ENCODE assay signal across 19 cellular contexts in genomic region chr3:134817297-134817696, GRCh38. TPM values are rescaled to one million over a fixed set of nuclear protein-coding genes. Genes with fewer than 3 reads are reported as not detected.
DNase-seq lines count a peak whose midpoint lies in the region; ATAC-seq and TF ChIP-seq lines count a peak whose summit lies in the region.
"Had no signal": no experiment of that assay in that cellular context is flagged by ENCODE, and none has a peak within 500 bp of the region (broad histone marks: within the 10 kb centered on the region; RNA-seq: fewer than 3 reads in every experiment).

No MANE protein-coding gene starts in this region.

- H3K27ac ChIP-seq in OCI-LY3 (ENCODE audit: low read length): peak overlapping the region; percentile 4; the same call in 1 of the 2 replicates
- H3K27ac ChIP-seq in transverse colon: no peak overlapping the region
- H3K27ac ChIP-seq: HL-60, lower lobe of right lung, stomach had no signal

- H3K4me1 ChIP-seq in OCI-LY3 (ENCODE audit: low read length) (peaks cover 58% of the 10 kb centered on the region), mucosa of descending colon (ENCODE audit: low read depth) (no peaks in the 10 kb centered on the region), transverse colon (no peaks in the 10 kb centered on the region)
- H3K4me1 ChIP-seq: Caco-2, lower lobe of right lung, stomach had no signal

- no peaks in the 10 kb centered on the region for H3K9me3 ChIP-seq in OCI-LY3 (ENCODE audit: insufficient read depth, low read length)
- H3K9me3 ChIP-seq in mucosa of descending colon: no peaks in the 10 kb centered on the region
- H3K9me3 ChIP-seq in transverse colon: no peaks in the 10 kb centered on the region
- H3K9me3 ChIP-seq: Caco-2, lower lobe of right lung, stomach had no signal

- DNase-seq in mucosa of descending colon (no peak), H7 (no peak), Calu3 (no peak), transverse colon (no peak)
- DNase-seq: activated CD4-positive, CD25-positive, alpha-beta regulatory T cell treated with anti-CD3 and anti-CD28 coated beads, Interleukin-2, amount 50 U/mL, for 72 hours; activated naive CD4-positive, alpha-beta T cell treated with anti-CD3 and anti-CD28 coated beads, Interleukin-2, amount 10 ng/mL, durations not matched to agents 7 days and 5 days; Caco-2; Kasumi-1; lower lobe of right lung; naive thymus-derived CD4-positive, alpha-beta T cell; NCI-H1417 treated with DMSO at 0.1 percent for 48 hours; NCI-H226; SHP77; stomach had no signal

- BruUV-seq in Calu3 (replicated peaks; lab: Mats Ljungman, UMichigan): no TSS peak

- H3K27me3 ChIP-seq in OCI-LY3 (ENCODE audit: low read depth, low read length) (no peaks in the 10 kb centered on the region), H7 (ENCODE audit: control insufficient read depth, insufficient read depth, low read length) (no peaks in the 10 kb centered on the region), transverse colon (no peaks in the 10 kb centered on the region)
- H3K27me3 ChIP-seq: stomach had no signal

- peaks cover 58% of the 10 kb centered on the region for H3K27me3 Mint-ChIP-seq in Calu3 (ENCODE audit: unreplicated experiment)

- no peak overlapping the region for H3K27ac Mint-ChIP-seq in Calu3 (ENCODE audit: unreplicated experiment)
- H3K27ac Mint-ChIP-seq: activated naive CD4-positive, alpha-beta T cell treated with anti-CD3 and anti-CD28 coated beads, Interleukin-2, amount 10 ng/mL, durations not matched to agents 7 days and 5 days; naive thymus-derived CD4-positive, alpha-beta T cell had no signal

- no peak for TF ChIP-seq EP300 in transverse colon (IDR thresholded peaks at IDR 0.05; ENCODE audit: low read depth)

- WGBS in transverse colon (ENCODE audit: low coverage in 1 of 2), 2 donors: 87 to 100% methylated on average over 1 to 6 of the region's 6 CpGs

- H3K79me2 ChIP-seq in OCI-LY3 (ENCODE audit: low read length): peaks cover 100% of the 10 kb centered on the region

- H3K4me3 ChIP-seq in OCI-LY3 (ENCODE audit: low read length): no peak overlapping the region
- H3K4me3 ChIP-seq in mucosa of descending colon: no peak overlapping the region
- no peak overlapping the region for H3K4me3 ChIP-seq in H7 (ENCODE audit: insufficient read depth, low read depth, low read length)
- H3K4me3 ChIP-seq in transverse colon: no peak overlapping the region
- H3K4me3 ChIP-seq: lower lobe of right lung, stomach had no signal

- H3K9ac ChIP-seq in OCI-LY3 (ENCODE audit: low read length): no peak overlapping the region

- no peak overlapping the region for H2AFZ ChIP-seq in OCI-LY3 (ENCODE audit: low read depth, low read length)

- H3K36me3 ChIP-seq in OCI-LY3 (replicated peaks; ENCODE audit: low read depth, low read length) (peaks cover 84% of the 10 kb centered on the region), mucosa of descending colon (ENCODE audit: low read depth) (no peaks in the 10 kb centered on the region), H7 (replicated peaks; ENCODE audit: control insufficient read depth, insufficient read depth, low read length) (no peaks in the 10 kb centered on the region), transverse colon (no peaks in the 10 kb centered on the region)
- H3K36me3 ChIP-seq: lower lobe of right lung, stomach had no signal

- no peak for TF ChIP-seq POLR2A in transverse colon (IDR thresholded peaks at IDR 0.05)

- H3K4me1 Mint-ChIP-seq in Calu3 (ENCODE audit: low read depth, unreplicated experiment): no peaks in the 10 kb centered on the region
- H3K4me1 Mint-ChIP-seq: activated naive CD4-positive, alpha-beta T cell treated with anti-CD3 and anti-CD28 coated beads, Interleukin-2, amount 10 ng/mL, durations not matched to agents 7 days and 5 days; naive thymus-derived CD4-positive, alpha-beta T cell had no signal

- intact Hi-C loops in mucosa of descending colon (cut with DNase I, micrococcal nuclease) (no loop called here), Calu3 (cut with micrococcal nuclease; ENCODE audit: unreplicated experiment) (no loop called here), transverse colon (cut with DNase I; ENCODE audit: low total_unique reads) (no loop called here)

- TF ChIP-seq CTCF in OCI-LY3 (IDR thresholded peaks at IDR 0.05; ENCODE audit: low read depth, low read length) (no peak), mucosa of descending colon (IDR thresholded peaks at IDR 0.05) (no peak), Calu3 (IDR thresholded peaks at IDR 0.05; ENCODE audit: unreplicated experiment) (no peak), transverse colon (IDR thresholded peaks at IDR 0.05) (no peak)

- H3K4me3 Mint-ChIP-seq in Calu3 (ENCODE audit: low read depth, unreplicated experiment): no peak overlapping the region
- H3K4me3 Mint-ChIP-seq: activated naive CD4-positive, alpha-beta T cell treated with anti-CD3 and anti-CD28 coated beads, Interleukin-2, amount 10 ng/mL, durations not matched to agents 7 days and 5 days; naive thymus-derived CD4-positive, alpha-beta T cell had no signal

- no peak overlapping the region for H3K4me2 ChIP-seq in OCI-LY3 (ENCODE audit: low read length)

- ATAC-seq in GM18861 (IDR thresholded peaks at IDR 0.05; ENCODE audit: unreplicated experiment) (peak; percentile 59), GM21381 (IDR thresholded peaks at IDR 0.05; ENCODE audit: unreplicated experiment) (peak; percentile 76), HG02943 (IDR thresholded peaks at IDR 0.05; ENCODE audit: low read depth, unreplicated experiment) (peak; percentile 89), mucosa of descending colon (no peak)
- ATAC-seq: lower lobe of right lung; naive thymus-derived CD4-positive, alpha-beta T cell had no signal

- no peaks in the 10 kb centered on the region for H3K9me3 Mint-ChIP-seq in Calu3 (ENCODE audit: low read depth, unreplicated experiment)
- H3K9me3 Mint-ChIP-seq: activated naive CD4-positive, alpha-beta T cell treated with anti-CD3 and anti-CD28 coated beads, Interleukin-2, amount 10 ng/mL, durations not matched to agents 7 days and 5 days had no signal

- in situ Hi-C loops in transverse colon (cut with MboI; ENCODE audit: low pct_ligation_motif_present in 1 of 4, low pct_unique_long_range_greater_than_20kb in 1 of 4, low sequenced_read_pairs in 3 of 4): no loop called here

- H4K20me1 ChIP-seq in OCI-LY3 (ENCODE audit: insufficient read depth, low read length): peaks cover 97% of the 10 kb centered on the region

- H3K36me3 Mint-ChIP-seq in Calu3 (ENCODE audit: insufficient read depth, unreplicated experiment): no peaks in the 10 kb centered on the region
- H3K36me3 Mint-ChIP-seq: activated naive CD4-positive, alpha-beta T cell treated with anti-CD3 and anti-CD28 coated beads, Interleukin-2, amount 10 ng/mL, durations not matched to agents 7 days and 5 days; naive thymus-derived CD4-positive, alpha-beta T cell had no signal

- CTCF ChIA-PET in Calu3 (lab: Charles Lee): interaction anchor here (1.1 kb wide), 1 partner anchor 10 kb away, joined by 3 read pairs; no protein-coding TSS in a partner anchor

RNA-seq across cellular contexts. Expression of gene EPHB1, which starts 22.2 kb away (rescaled TPM):
- total RNA-seq in mucosa of descending colon: 1 to 10 TPM in 1 of 3 donors, under 1 TPM in 2; 0.31 to 6.9 (median 0.64) TPM
- total RNA-seq in H7 (2014; rRNA removed; shearing (Covaris generic)): 0.48 and 3.3 TPM in 2 replicates
- total RNA-seq in Calu3 (2022): 0.73 and 0.81 TPM in 2 replicates
- total RNA-seq in transverse colon: 1 to 10 TPM in 2 of 4 donors, under 1 TPM in 2; 0.82 to 2.2 (median 1.2) TPM
